ENCODE assay signal across 16 cellular contexts in the genomic region with DNA sequence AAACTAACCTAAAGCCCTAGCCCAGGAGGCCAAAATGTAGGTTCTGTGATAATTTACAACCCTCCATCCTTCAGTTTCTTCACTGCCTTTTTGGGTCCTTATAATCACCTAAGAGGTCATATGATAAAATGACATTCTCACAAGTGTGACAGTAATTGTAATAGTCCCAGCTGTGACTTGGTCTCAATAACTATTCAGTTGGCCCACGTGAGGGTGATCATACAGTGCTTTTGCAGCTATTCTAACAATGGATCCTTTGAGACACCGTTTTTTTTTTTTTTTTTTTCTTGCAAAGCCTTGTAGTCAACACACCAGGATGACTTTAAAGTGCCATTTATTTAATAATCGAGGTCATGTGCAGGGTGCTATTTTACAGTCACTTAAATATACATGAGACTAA.
A peak's percentile ranks its signal among the peaks of the same experiment; 100 is the strongest.
DNase-seq lines count a peak whose midpoint lies in the region; ATAC-seq and TF ChIP-seq lines count a peak whose summit lies in the region.
"Had no signal": no experiment of that assay in that cellular context is flagged by ENCODE, and none has a peak within 500 bp of the region (broad histone marks: within the 10 kb centered on the region; RNA-seq: fewer than 3 reads in every experiment).

No MANE protein-coding gene starts in this region.

- intact Hi-C loops in head of caudate nucleus (cut with DNase I) (no loop called here), thyroid gland (cut with DNase I) (no loop called here), stomach (cut with DNase I; ENCODE audit: low total_unique reads) (no loop called here)

- H3K4me3 ChIP-seq in thyroid gland (replicated peaks in 1 of 3), result no peak overlapping the region
- no peak overlapping the region for H3K4me3 ChIP-seq in stomach
- H3K4me3 ChIP-seq: SK-N-MC had no signal

- no peak for TF ChIP-seq POLR2A in thyroid gland (IDR thresholded peaks at IDR 0.05)
- no peak for TF ChIP-seq POLR2A in stomach (IDR thresholded peaks at IDR 0.05)

- no peaks in the 10 kb centered on the region for H3K27me3 ChIP-seq in thyroid gland
- no peaks in the 10 kb centered on the region for H3K27me3 ChIP-seq in stomach

- H3K36me3 ChIP-seq in thyroid gland, result no peaks in the 10 kb centered on the region
- H3K36me3 ChIP-seq in stomach, result no peaks in the 10 kb centered on the region

- no peaks in the 10 kb centered on the region for H3K9me3 ChIP-seq in thyroid gland
- H3K9me3 ChIP-seq in stomach, result no peaks in the 10 kb centered on the region

- no peak for ATAC-seq in GM21576 (IDR thresholded peaks at IDR 0.05; ENCODE audit: unreplicated experiment)

- no peak overlapping the region for H3K27ac ChIP-seq in thyroid gland
- H3K27ac ChIP-seq in stomach, result no peak overlapping the region
- H3K27ac ChIP-seq: KMS-11, SK-N-MC had no signal

- H3K4me1 ChIP-seq in thyroid gland, result no peaks in the 10 kb centered on the region
- no peaks in the 10 kb centered on the region for H3K4me1 ChIP-seq in stomach

- no peak for TF ChIP-seq EP300 in stomach (IDR thresholded peaks at IDR 0.05)

- DNase-seq in NCI-H2227 (lab: John Stamatoyannopoulos, UW; ENCODE audit: unreplicated experiment) (peak; percentile 84), SW480 (ENCODE audit: low spot score) (peak; percentile 28), head of caudate nucleus (peak in 30 of 42 donors; percentile 22 to 87 (median 60)), putamen (ENCODE audit: low spot score) (peak; percentile 80), thyroid gland (no peak), stomach (no peak)
- DNase-seq: CD8-positive, alpha-beta memory T cell; MV-4-11; NCI-H1694 treated with DMSO at 0.1 percent for 48 hours; NCI-H446; NCI-H82; OCI-M1; Right ventricle myocardium superior had no signal

- TF ChIP-seq CTCF in thyroid gland (IDR thresholded peaks at IDR 0.05) (no peak), stomach (IDR thresholded peaks at IDR 0.05) (no peak)

- 68% methylated on average over 3 of the region's 3 CpGs for WGBS in thyroid gland, 2 donors
- 43 to 58% (median 51%) methylated on average over 3 of the region's 3 CpGs for WGBS in stomach, 5 donors

Comparison
In these comparisons a context has a peak if more than half of its experiments do, and no peak if none do; other contexts are left out.
1. DNase-seq: peak in NCI-H2227 (single experiment), SW480 (single experiment), head of caudate nucleus (30 of 42) and putamen (single experiment); none in thyroid gland (0 of 2) and stomach (single experiment).